1 cellular context compared by ENCODE assay signal in the genomic region with DNA sequence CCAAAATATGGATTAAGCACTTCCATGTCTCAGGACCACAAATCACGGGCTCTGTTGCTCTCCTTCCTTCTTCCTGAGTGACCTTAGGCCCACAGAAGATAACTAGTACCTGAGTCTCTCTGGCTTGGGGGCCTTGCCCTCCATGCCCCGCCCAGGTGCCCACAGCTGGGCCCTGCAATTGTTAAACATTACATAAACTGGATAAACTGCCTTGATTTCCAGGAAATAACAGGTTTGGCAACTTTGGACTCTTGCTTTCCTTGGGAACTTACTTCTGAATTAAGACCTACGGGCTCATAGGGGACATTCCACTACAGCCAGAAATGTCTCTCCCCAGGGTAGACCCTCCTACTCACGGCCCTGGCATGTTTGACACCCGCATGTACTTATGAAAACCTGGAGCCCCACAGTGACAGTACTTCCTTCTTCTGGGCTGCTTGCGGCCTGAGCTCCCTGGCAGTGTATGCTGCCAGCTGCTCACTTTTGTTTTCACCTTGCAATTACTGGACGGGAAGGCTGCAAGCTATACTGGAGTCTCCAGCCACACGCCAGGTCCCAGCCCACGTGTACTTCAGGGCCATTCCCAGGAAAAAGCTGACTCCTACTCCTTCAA.
A peak's percentile ranks its signal among the peaks of the same experiment; 100 is the strongest.
TF ChIP-seq lines count a peak whose summit lies in the region.

No MANE protein-coding gene starts in this region.

TF ChIP-seq in GM12878, 131 proteins besides CTCF, POLR2A, EP300 and RAD21 (continued from another document and continues in another):
- TF ChIP-seq, protein P1, sequence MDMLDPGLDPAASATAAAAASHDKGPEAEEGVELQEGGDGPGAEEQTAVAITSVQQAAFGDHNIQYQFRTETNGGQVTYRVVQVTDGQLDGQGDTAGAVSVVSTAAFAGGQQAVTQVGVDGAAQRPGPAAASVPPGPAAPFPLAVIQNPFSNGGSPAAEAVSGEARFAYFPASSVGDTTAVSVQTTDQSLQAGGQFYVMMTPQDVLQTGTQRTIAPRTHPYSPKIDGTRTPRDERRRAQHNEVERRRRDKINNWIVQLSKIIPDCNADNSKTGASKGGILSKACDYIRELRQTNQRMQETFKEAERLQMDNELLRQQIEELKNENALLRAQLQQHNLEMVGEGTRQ (IDR thresholded peaks at IDR 0.05; ENCODE audit: borderline replicate concordance, low read depth, low read length): no peak
- TF ChIP-seq STAT3 (IDR thresholded peaks at IDR 0.05; ENCODE audit: low read depth, low read length): no peak
- no peak for TF ChIP-seq HDAC2 (IDR thresholded peaks at IDR 0.05)
- TF ChIP-seq, protein P2, sequence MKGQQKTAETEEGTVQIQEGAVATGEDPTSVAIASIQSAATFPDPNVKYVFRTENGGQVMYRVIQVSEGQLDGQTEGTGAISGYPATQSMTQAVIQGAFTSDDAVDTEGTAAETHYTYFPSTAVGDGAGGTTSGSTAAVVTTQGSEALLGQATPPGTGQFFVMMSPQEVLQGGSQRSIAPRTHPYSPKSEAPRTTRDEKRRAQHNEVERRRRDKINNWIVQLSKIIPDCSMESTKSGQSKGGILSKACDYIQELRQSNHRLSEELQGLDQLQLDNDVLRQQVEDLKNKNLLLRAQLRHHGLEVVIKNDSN (IDR thresholded peaks at IDR 0.05; ENCODE audit: borderline replicate concordance, extremely low read length, insufficient read depth, low read depth, low read length): no peak
- TF ChIP-seq CBFB (IDR thresholded peaks at IDR 0.05; ENCODE audit: low read depth): no peak
- TF ChIP-seq, protein P3, sequence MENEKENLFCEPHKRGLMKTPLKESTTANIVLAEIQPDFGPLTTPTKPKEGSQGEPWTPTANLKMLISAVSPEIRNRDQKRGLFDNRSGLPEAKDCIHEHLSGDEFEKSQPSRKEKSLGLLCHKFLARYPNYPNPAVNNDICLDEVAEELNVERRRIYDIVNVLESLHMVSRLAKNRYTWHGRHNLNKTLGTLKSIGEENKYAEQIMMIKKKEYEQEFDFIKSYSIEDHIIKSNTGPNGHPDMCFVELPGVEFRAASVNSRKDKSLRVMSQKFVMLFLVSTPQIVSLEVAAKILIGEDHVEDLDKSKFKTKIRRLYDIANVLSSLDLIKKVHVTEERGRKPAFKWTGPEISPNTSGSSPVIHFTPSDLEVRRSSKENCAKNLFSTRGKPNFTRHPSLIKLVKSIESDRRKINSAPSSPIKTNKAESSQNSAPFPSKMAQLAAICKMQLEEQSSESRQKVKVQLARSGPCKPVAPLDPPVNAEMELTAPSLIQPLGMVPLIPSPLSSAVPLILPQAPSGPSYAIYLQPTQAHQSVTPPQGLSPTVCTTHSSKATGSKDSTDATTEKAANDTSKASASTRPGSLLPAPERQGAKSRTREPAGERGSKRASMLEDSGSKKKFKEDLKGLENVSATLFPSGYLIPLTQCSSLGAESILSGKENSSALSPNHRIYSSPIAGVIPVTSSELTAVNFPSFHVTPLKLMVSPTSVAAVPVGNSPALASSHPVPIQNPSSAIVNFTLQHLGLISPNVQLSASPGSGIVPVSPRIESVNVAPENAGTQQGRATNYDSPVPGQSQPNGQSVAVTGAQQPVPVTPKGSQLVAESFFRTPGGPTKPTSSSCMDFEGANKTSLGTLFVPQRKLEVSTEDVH (IDR thresholded peaks at IDR 0.05; ENCODE audit: low read depth, partially characterized antibody): no peak
- peak; percentile 78 for TF ChIP-seq IKZF1 (conservative IDR thresholded peaks at IDR 0.05)
- TF ChIP-seq, protein P4, sequence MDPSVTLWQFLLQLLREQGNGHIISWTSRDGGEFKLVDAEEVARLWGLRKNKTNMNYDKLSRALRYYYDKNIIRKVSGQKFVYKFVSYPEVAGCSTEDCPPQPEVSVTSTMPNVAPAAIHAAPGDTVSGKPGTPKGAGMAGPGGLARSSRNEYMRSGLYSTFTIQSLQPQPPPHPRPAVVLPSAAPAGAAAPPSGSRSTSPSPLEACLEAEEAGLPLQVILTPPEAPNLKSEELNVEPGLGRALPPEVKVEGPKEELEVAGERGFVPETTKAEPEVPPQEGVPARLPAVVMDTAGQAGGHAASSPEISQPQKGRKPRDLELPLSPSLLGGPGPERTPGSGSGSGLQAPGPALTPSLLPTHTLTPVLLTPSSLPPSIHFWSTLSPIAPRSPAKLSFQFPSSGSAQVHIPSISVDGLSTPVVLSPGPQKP (IDR thresholded peaks at IDR 0.05; ENCODE audit: low read depth, low read length): no peak
- no peak for TF ChIP-seq ZNF622 (IDR thresholded peaks at IDR 0.05)
- peak; percentile 54; the same call in 1 of the 2 replicates for TF ChIP-seq GATAD2B (conservative IDR thresholded peaks at IDR 0.05; ENCODE audit: low read depth)
- peak; percentile 56 for TF ChIP-seq MEF2B (IDR thresholded peaks at IDR 0.05; ENCODE audit: partially characterized antibody, poor library complexity, severe bottlenecking)
- TF ChIP-seq, protein P5, sequence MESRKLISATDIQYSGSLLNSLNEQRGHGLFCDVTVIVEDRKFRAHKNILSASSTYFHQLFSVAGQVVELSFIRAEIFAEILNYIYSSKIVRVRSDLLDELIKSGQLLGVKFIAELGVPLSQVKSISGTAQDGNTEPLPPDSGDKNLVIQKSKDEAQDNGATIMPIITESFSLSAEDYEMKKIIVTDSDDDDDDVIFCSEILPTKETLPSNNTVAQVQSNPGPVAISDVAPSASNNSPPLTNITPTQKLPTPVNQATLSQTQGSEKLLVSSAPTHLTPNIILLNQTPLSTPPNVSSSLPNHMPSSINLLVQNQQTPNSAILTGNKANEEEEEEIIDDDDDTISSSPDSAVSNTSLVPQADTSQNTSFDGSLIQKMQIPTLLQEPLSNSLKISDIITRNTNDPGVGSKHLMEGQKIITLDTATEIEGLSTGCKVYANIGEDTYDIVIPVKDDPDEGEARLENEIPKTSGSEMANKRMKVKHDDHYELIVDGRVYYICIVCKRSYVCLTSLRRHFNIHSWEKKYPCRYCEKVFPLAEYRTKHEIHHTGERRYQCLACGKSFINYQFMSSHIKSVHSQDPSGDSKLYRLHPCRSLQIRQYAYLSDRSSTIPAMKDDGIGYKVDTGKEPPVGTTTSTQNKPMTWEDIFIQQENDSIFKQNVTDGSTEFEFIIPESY (IDR thresholded peaks at IDR 0.05): no peak
- no peak for TF ChIP-seq RAD51 (IDR thresholded peaks at IDR 0.05)
- TF ChIP-seq MTA2 (IDR thresholded peaks at IDR 0.05; ENCODE audit: low read depth): 0 out of 2 replicates have a peak, but pooled peaks have one; percentile 16
- TF ChIP-seq RBBP5 (conservative IDR thresholded peaks at IDR 0.05): no peak
- TF ChIP-seq IRF5 (IDR thresholded peaks at IDR 0.05; ENCODE audit: borderline replicate concordance): no peak
- TF ChIP-seq SMAD1 (IDR thresholded peaks at IDR 0.05; ENCODE audit: low read depth, partially characterized antibody): no peak
- no peak for TF ChIP-seq KLF5 (IDR thresholded peaks at IDR 0.05; ENCODE audit: partially characterized antibody)
- TF ChIP-seq BHLHE40 (IDR thresholded peaks at IDR 0.05; ENCODE audit: borderline replicate concordance in 1 of 2, low read depth in 2 of 2, low read length in 1 of 2): peak; percentile 25 to 35; a peak in 1 of 4 replicates
- peak; percentile 38 for TF ChIP-seq PBX3 (IDR thresholded peaks at IDR 0.05; ENCODE audit: insufficient replicate concordance, low read depth, low read length)
- no peak for TF ChIP-seq JUND (IDR thresholded peaks at IDR 0.05; ENCODE audit: low read depth, low read length)
- TF ChIP-seq SP1 (IDR thresholded peaks at IDR 0.05; ENCODE audit: low read depth, low read length): peak; percentile 42
- TF ChIP-seq ZNF207 (IDR thresholded peaks at IDR 0.05; ENCODE audit: borderline replicate concordance): no peak
- TF ChIP-seq MXI1 (IDR thresholded peaks at IDR 0.05; ENCODE audit: low read depth, low read length): no peak
- TF ChIP-seq, protein P6, sequence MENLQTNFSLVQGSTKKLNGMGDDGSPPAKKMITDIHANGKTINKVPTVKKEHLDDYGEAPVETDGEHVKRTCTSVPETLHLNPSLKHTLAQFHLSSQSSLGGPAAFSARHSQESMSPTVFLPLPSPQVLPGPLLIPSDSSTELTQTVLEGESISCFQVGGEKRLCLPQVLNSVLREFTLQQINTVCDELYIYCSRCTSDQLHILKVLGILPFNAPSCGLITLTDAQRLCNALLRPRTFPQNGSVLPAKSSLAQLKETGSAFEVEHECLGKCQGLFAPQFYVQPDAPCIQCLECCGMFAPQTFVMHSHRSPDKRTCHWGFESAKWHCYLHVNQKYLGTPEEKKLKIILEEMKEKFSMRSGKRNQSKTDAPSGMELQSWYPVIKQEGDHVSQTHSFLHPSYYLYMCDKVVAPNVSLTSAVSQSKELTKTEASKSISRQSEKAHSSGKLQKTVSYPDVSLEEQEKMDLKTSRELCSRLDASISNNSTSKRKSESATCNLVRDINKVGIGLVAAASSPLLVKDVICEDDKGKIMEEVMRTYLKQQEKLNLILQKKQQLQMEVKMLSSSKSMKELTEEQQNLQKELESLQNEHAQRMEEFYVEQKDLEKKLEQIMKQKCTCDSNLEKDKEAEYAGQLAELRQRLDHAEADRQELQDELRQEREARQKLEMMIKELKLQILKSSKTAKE (IDR thresholded peaks at IDR 0.05; ENCODE audit: low read depth, poor library complexity, severe bottlenecking): no peak
- peak; percentile 70; the same call in 2 of the 3 replicates for TF ChIP-seq POU2F2 (IDR thresholded peaks at IDR 0.05; ENCODE audit: borderline replicate concordance, low read depth, low read length)
- peak; percentile 69 to 77 for TF ChIP-seq IKZF2 (IDR thresholded peaks at IDR 0.05)
- no peak for TF ChIP-seq NFYA (IDR thresholded peaks at IDR 0.05; ENCODE audit: borderline replicate concordance, low read depth, low read length)
- no peak for TF ChIP-seq SIN3A (IDR thresholded peaks at IDR 0.05; ENCODE audit: low read depth, low read length)
- TF ChIP-seq WRNIP1 (IDR thresholded peaks at IDR 0.05; ENCODE audit: borderline replicate concordance, low read depth, low read length): no peak
- TF ChIP-seq TCF3 (IDR thresholded peaks at IDR 0.05; ENCODE audit: borderline replicate concordance, insufficient read depth, low read depth, low read length): no peak
- TF ChIP-seq ZNF274 (IDR thresholded peaks at IDR 0.05; ENCODE audit: insufficient read depth, insufficient read length): no peak
- TF ChIP-seq EGR1 (IDR thresholded peaks at IDR 0.05; ENCODE audit: borderline replicate concordance in 1 of 2, low read depth in 2 of 2, low read length in 2 of 2): no peak
- TF ChIP-seq RELB (IDR thresholded peaks at IDR 0.05; ENCODE audit: low read depth): peak; percentile 26; the same call in 1 of the 2 replicates
- no peak for TF ChIP-seq BCL11A (IDR thresholded peaks at IDR 0.05; ENCODE audit: low read depth, low read length)
- no peak for TF ChIP-seq CREM (IDR thresholded peaks at IDR 0.05; ENCODE audit: low read depth)
- TF ChIP-seq HCFC1 (IDR thresholded peaks at IDR 0.05; ENCODE audit: low read length): no peak
- no peak for TF ChIP-seq CHD2 (IDR thresholded peaks at IDR 0.05; ENCODE audit: borderline replicate concordance, low read depth, low read length)
- 0 out of 2 replicates have a peak, but pooled peaks have one; percentile 20 for TF ChIP-seq MAX (IDR thresholded peaks at IDR 0.05; ENCODE audit: low read depth, low read length)
- no peak for TF ChIP-seq BCLAF1 (IDR thresholded peaks at IDR 0.05)
- no peak for TF ChIP-seq SREBF1 (IDR thresholded peaks at IDR 0.05; ENCODE audit: low read length)
